8 cellular contexts compared by ENCODE assay signal in the genomic region with DNA sequence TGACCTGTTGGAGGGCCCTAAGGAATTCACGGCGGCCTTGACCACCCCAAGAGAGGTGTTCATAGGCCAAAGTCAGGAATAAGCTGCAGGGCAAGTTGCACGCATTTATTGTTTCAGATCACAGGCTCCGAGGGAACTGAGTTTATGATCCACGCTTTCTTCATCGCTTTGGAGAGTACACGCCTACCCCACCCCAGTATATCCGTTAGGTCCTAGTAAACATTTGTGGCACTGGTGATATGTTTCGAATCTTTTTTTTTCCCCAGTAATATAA. TPM values are rescaled to one million over a fixed set of nuclear protein-coding genes. Genes with fewer than 3 reads are reported as not detected.
DNase-seq lines count a peak whose midpoint lies in the region; ATAC-seq and TF ChIP-seq lines count a peak whose summit lies in the region.

No MANE protein-coding gene starts in this region.

- H3K27ac Mint-ChIP-seq in endothelial cell (ENCODE audit: unreplicated experiment) (peak overlapping the region; percentile 97), osteocyte (ENCODE audit: unreplicated experiment) (peak overlapping the region; percentile 93)

- intact Hi-C loops in PC-3 (cut with micrococcal nuclease) = loop anchor here (5.0 kb wide), 1 partner anchor 33 kb away; the partner anchor contains the start of genes EML3 and ROM1

- peaks cover 59% of the 10 kb centered on the region for H3K79me2 ChIP-seq in PC-3 (ENCODE audit: low read length)

- H3K27me3 ChIP-seq in PC-3 (ENCODE audit: low read length) = no peaks in the 10 kb centered on the region

- H3K4me1 ChIP-seq in PC-3 (ENCODE audit: insufficient read depth, low read length) = peaks cover 10% of the 10 kb centered on the region

- peak overlapping the region; percentile 95 for H3K9ac ChIP-seq in PC-3 (ENCODE audit: low read length)

- H3F3A ChIP-seq in PC-3 (ENCODE audit: low read length, unreplicated experiment) = no peaks in the 10 kb centered on the region

- H3K9me3 ChIP-seq in PC-3 (ENCODE audit: low read length) = no peaks in the 10 kb centered on the region

- no peak for ATAC-seq in PC-3

- H3K4me3 ChIP-seq in PC-3 (ENCODE audit: low read length) = peak overlapping the region; percentile 95

- peaks cover 30% of the 10 kb centered on the region for H3K36me3 ChIP-seq in PC-3 (ENCODE audit: low read depth, low read length)

- H3K27me3 Mint-ChIP-seq in endothelial cell (ENCODE audit: unreplicated experiment) = peaks cover 15% of the 10 kb centered on the region
- no peaks in the 10 kb centered on the region for H3K27me3 Mint-ChIP-seq in osteocyte (ENCODE audit: unreplicated experiment)

- H3K36me3 Mint-ChIP-seq in endothelial cell (ENCODE audit: low read depth, unreplicated experiment) (peaks cover 34% of the 10 kb centered on the region), osteocyte (ENCODE audit: unreplicated experiment) (peaks cover 7% of the 10 kb centered on the region)

- CTCF ChIA-PET in PC-3 (lab: Charles Lee) = no interaction called here

- H3K4me3 Mint-ChIP-seq in endothelial cell (ENCODE audit: unreplicated experiment) (peak overlapping the region; percentile 99), osteocyte (ENCODE audit: unreplicated experiment) (peak overlapping the region; percentile 97)

- POLR2A ChIA-PET in PC-3 (lab: Charles Lee; ENCODE audit: unreplicated experiment) = no interaction called here

- BruUV-seq in PC-3 (replicated peaks; lab: Mats Ljungman, UMichigan) = no TSS peak

- H2AFZ ChIP-seq in PC-3 (ENCODE audit: low read length) = peak overlapping the region; percentile 57; the same call in 1 of the 2 replicates

- H3K9me3 Mint-ChIP-seq in endothelial cell (ENCODE audit: unreplicated experiment) = no peaks in the 10 kb centered on the region
- H3K9me3 Mint-ChIP-seq in osteocyte (ENCODE audit: unreplicated experiment) = no peaks in the 10 kb centered on the region

- DNase-seq in EL (peak; percentile 16), PC-3 (no peak), endothelial cell (ENCODE audit: low spot score) (no peak), osteocyte (ENCODE audit: extremely low spot score, unreplicated experiment) (no peak), NCI-H187 treated with DMSO at 0.1 percent for 48 hours (lab: John Stamatoyannopoulos, UW) (no peak), AG08396 (ENCODE audit: low spot score) (no peak), SIG-M5 (lab: John Stamatoyannopoulos, UW) (no peak), GM03348 (ENCODE audit: low spot score) (no peak)

- no peaks in the 10 kb centered on the region for H4K20me1 ChIP-seq in PC-3 (ENCODE audit: low read length)

- TF ChIP-seq CTCF in PC-3 (conservative IDR thresholded peaks at IDR 0.05; ENCODE audit: low read depth, low read length) (no peak), endothelial cell (IDR thresholded peaks at IDR 0.05; ENCODE audit: unreplicated experiment) (no peak), osteocyte (IDR thresholded peaks at IDR 0.05) (no peak)

- peak overlapping the region; percentile 90 for H3K4me2 ChIP-seq in PC-3 (ENCODE audit: low read length)

- H3K4me1 Mint-ChIP-seq in endothelial cell (ENCODE audit: unreplicated experiment) (peaks cover 18% of the 10 kb centered on the region), osteocyte (ENCODE audit: unreplicated experiment) (peaks cover 20% of the 10 kb centered on the region)

- peak overlapping the region; percentile 64; the same call in 1 of the 2 replicates for H3K27ac ChIP-seq in PC-3 (ENCODE audit: low read length)

- no peaks in the 10 kb centered on the region for H3K9me2 ChIP-seq in PC-3 (replicated peaks; ENCODE audit: low read length)

RNA-seq across cellular contexts. Expression of gene GANAB, which starts 0.8 kb away (rescaled TPM):
- total RNA-seq in PC-3 (2014; rRNA removed) (274 and 290 TPM in 2 replicates), endothelial cell (ENCODE audit: unreplicated experiment) (383 TPM), osteocyte (366 and 389 TPM in 2 replicates)

RNA-seq across cellular contexts. Expression of gene INTS5, which starts 7.5 kb away (rescaled TPM):
- total RNA-seq in PC-3 (2014; rRNA removed) (31.0 and 32.5 TPM in 2 replicates), endothelial cell (ENCODE audit: unreplicated experiment) (24.8 TPM), osteocyte (20.5 and 24.0 TPM in 2 replicates)

RNA-seq across cellular contexts. Expression of gene C11orf98, which starts 19.4 kb away (rescaled TPM):
- 236 and 302 TPM in 2 replicates for total RNA-seq in PC-3 (2014; rRNA removed)
- total RNA-seq in endothelial cell (ENCODE audit: unreplicated experiment) = 60.1 TPM
- total RNA-seq in osteocyte = 53.6 and 56.3 TPM in 2 replicates

RNA-seq across cellular contexts. Expression of gene CSKMT, which starts 19.5 kb away (rescaled TPM):
- total RNA-seq in PC-3 (2014; rRNA removed) = 12.9 and 16.3 TPM in 2 replicates
- 8.7 TPM for total RNA-seq in endothelial cell (ENCODE audit: unreplicated experiment)
- 19.4 and 27.3 TPM in 2 replicates for total RNA-seq in osteocyte

RNA-seq across cellular contexts. Expression of gene B3GAT3, which starts 23.8 kb away (rescaled TPM):
- total RNA-seq in PC-3 (2014; rRNA removed) (65.8 and 76.3 TPM in 2 replicates), endothelial cell (ENCODE audit: unreplicated experiment) (32.8 TPM), osteocyte (35.8 and 41.4 TPM in 2 replicates)
